9 cellular contexts compared by ENCODE assay signal in genomic region chr1:159936284-159936904, GRCh38. TPM values are rescaled to one million over a fixed set of nuclear protein-coding genes. Genes with fewer than 3 reads are reported as not detected.
DNase-seq lines count a peak whose midpoint lies in the region; ATAC-seq, FAIRE-seq and TF ChIP-seq lines count a peak whose summit lies in the region.
"Had no signal": no experiment of that assay in that cellular context is flagged by ENCODE, and none has a peak within 500 bp of the region (broad histone marks: within the 10 kb centered on the region; RNA-seq: fewer than 3 reads in every experiment).

No MANE protein-coding gene starts in this region.

- ATAC-seq in pancreas = peak; percentile 78 to 95 (median 90)
- ATAC-seq in GM19324 (IDR thresholded peaks at IDR 0.05; ENCODE audit: low FRiP score, unreplicated experiment) = no peak

- no peaks in the 10 kb centered on the region for H3K36me3 ChIP-seq in pancreas

- no peaks in the 10 kb centered on the region for H3K4me1 ChIP-seq in pancreas

- H3K27ac ChIP-seq in pancreas = no peak overlapping the region

- H3K9me3 ChIP-seq in pancreas = no peaks in the 10 kb centered on the region

- intact Hi-C loops in pancreas (cut with DNase I) = loop anchor here in 2 of 3 donors (2.0 to 5.0 kb wide), 2 partner anchors 66 to 70 kb away; no protein-coding TSS in a partner anchor

- no peak overlapping the region for H3K4me3 ChIP-seq in pancreas

- DNase-seq in G401 (ENCODE audit: low spot score) = peak; percentile 38
- DNase-seq in HT1080 (ENCODE audit: low read depth) = peak; percentile 64
- peak; percentile 79 for DNase-seq in RPMI8226
- DNase-seq in activated T-helper 9 cell treated with anti-CD3 and anti-CD28 coated beads, Interleukin-2, amount 50 U/mL, for 16 hours (ENCODE audit: low read depth) = peak; percentile 75
- DNase-seq in foreskin melanocyte = peak; percentile 32
- peak; percentile 59 to 96 (median 86) for DNase-seq in pancreas
- DNase-seq in ureter (ENCODE audit: low spot score) = peak; percentile 82

- no peak for FAIRE-seq in pancreas (lab: Jason Lieb, UNC)
- FAIRE-seq: colon had no signal

- in situ Hi-C loops in G401 (cut with HindIII; ENCODE audit: low sequenced_read_pairs) = no loop called here

- WGBS in pancreas, 2 donors = 28 to 29% methylated on average over 14 to 15 of the region's 15 CpGs

- TF ChIP-seq CTCF in pancreas (IDR thresholded peaks at IDR 0.05) = peak; percentile 92 to 99 (median 95)

- H3K27me3 ChIP-seq in pancreas = no peaks in the 10 kb centered on the region

RNA-seq across cellular contexts. Expression of gene IGSF9, which starts 9.0 kb away (rescaled TPM):
- not detected in 2 replicates for total RNA-seq in G401 (2014; rRNA removed; shearing (Covaris generic))
- 0.80 and 1.2 TPM in 2 replicates for total RNA-seq in HT1080 (2014; rRNA removed; shearing (Covaris generic))
- 0.50 and 0.57 TPM in 2 replicates for polyA plus RNA-seq in HT1080 (2015; cell fraction: cytosol; rRNA removed)
- polyA plus RNA-seq in HT1080 (2015; cell fraction: nucleus; rRNA removed) = 2.2 and 2.7 TPM in 2 replicates
- total RNA-seq in pancreas (1 to 10 TPM in 5 of 6 donors, under 1 TPM in 1; 0.83 to 4.3 (median 1.5) TPM), ureter (13.8 TPM)
- 1 to 10 TPM; 3.0 to 5.4 TPM for polyA plus RNA-seq in pancreas

RNA-seq across cellular contexts. Expression of gene TAGLN2, which starts 11.1 kb away (rescaled TPM):
- total RNA-seq in G401 (2014; rRNA removed; shearing (Covaris generic)) = 27.1 and 49.8 TPM in 2 replicates
- total RNA-seq in HT1080 (2014; rRNA removed; shearing (Covaris generic)) = 655 and 859 TPM in 2 replicates
- polyA plus RNA-seq in HT1080 (2015; cell fraction: cytosol; rRNA removed) = 1,108 and 1,217 TPM in 2 replicates
- polyA plus RNA-seq in HT1080 (2015; cell fraction: nucleus; rRNA removed) = 911 and 1,012 TPM in 2 replicates
- 100 to 1,000 TPM in 4 of 6 donors, 10 to 100 TPM in 2; 93.2 to 242 (median 117) TPM for total RNA-seq in pancreas
- polyA plus RNA-seq in pancreas = 100 to 1,000 TPM; 198 to 200 TPM
- total RNA-seq in ureter = 322 TPM

RNA-seq across cellular contexts. Expression of gene SLAMF9, which starts 17.6 kb away (rescaled TPM):
- not detected in 2 replicates for total RNA-seq in G401 (2014; rRNA removed; shearing (Covaris generic))
- 10.7 and 15.9 TPM in 2 replicates for total RNA-seq in HT1080 (2014; rRNA removed; shearing (Covaris generic))
- polyA plus RNA-seq in HT1080 (2015; cell fraction: cytosol; rRNA removed) = 20.2 and 23.0 TPM in 2 replicates
- polyA plus RNA-seq in HT1080 (2015; cell fraction: nucleus; rRNA removed) = 10.3 and 11.8 TPM in 2 replicates
- total RNA-seq in pancreas (not detected), ureter (not detected)
- not detected for polyA plus RNA-seq in pancreas

RNA-seq across cellular contexts. Expression of gene CFAP45, which starts 36.4 kb away (rescaled TPM):
- total RNA-seq in G401 (2014; rRNA removed; shearing (Covaris generic)) = not detected in 2 replicates
- 3.9 and 4.2 TPM in 2 replicates for total RNA-seq in HT1080 (2014; rRNA removed; shearing (Covaris generic))
- 1.4 and 1.6 TPM in 2 replicates for polyA plus RNA-seq in HT1080 (2015; cell fraction: cytosol; rRNA removed)
- 2.0 and 4.4 TPM in 2 replicates for polyA plus RNA-seq in HT1080 (2015; cell fraction: nucleus; rRNA removed)
- total RNA-seq in pancreas = under 1 TPM in 4 of 6 donors, not detected in 2; 0.16 to 0.54 (median 0.31) TPM
- 1 to 10 TPM in 1 of 2 donors, under 1 TPM in 1; 0.80 to 1.5 TPM for polyA plus RNA-seq in pancreas
- 1.6 TPM for total RNA-seq in ureter

Comparison
In these comparisons a context has a peak if more than half of its experiments do, and no peak if none do; other contexts are left out.
1. DNase-seq: peak in every context shown above with its lines; median percentile 86 in pancreas; 82 in ureter; 79 in RPMI8226; 75 in activated T-helper 9 cell treated with anti-CD3 and anti-CD28 coated beads, Interleukin-2, amount 50 U/mL, for 16 hours; 64 in HT1080; 38 in G401; 32 in foreskin melanocyte.
2. RNA of gene SLAMF9, which starts 17.6 kb away (total RNA-seq): 10.7 to 15.9 TPM in HT1080; not detected in pancreas, not detected in G401 and not detected in ureter (single experiment); every median in the first group is over 10 times any median in the second.